23 cellular contexts compared by ENCODE assay signal in genomic region chr11:13635290-13635689, GRCh38. TPM values are rescaled to one million over a fixed set of nuclear protein-coding genes. Genes with fewer than 3 reads are reported as not detected.
DNase-seq lines count a peak whose midpoint lies in the region; ATAC-seq and TF ChIP-seq lines count a peak whose summit lies in the region.
"Had no signal": no experiment of that assay in that cellular context is flagged by ENCODE, and none has a peak within 500 bp of the region (broad histone marks: within the 10 kb centered on the region; RNA-seq: fewer than 3 reads in every experiment).

No MANE protein-coding gene starts in this region.

- DNase-seq in endodermal cell (peak; percentile 48), neuronal stem cell (ENCODE audit: low spot score) (no peak), smooth muscle cell (lab: John Stamatoyannopoulos, UW; ENCODE audit: unreplicated experiment) (no peak), NCI-H345 treated with DMSO at 0.1 percent for 48 hours (lab: John Stamatoyannopoulos, UW; ENCODE audit: unreplicated experiment) (no peak), RKO (ENCODE audit: low spot score) (no peak)
- DNase-seq: 8988T; ACHN; BE2C; CD4-positive, alpha-beta T cell; CD8-positive, alpha-beta memory T cell; DMS 273 treated with DMSO at 0.1 percent for 48 hours; DMS79; EL; GDM1; GOT3; H7; HCEC 1CT had no signal

- peak overlapping the region; percentile 56 for H3K18ac ChIP-seq in neuronal stem cell (ENCODE audit: low read length)

- no peak overlapping the region for H2BK15ac ChIP-seq in neuronal stem cell (ENCODE audit: low read length)

- H3K4me2 ChIP-seq in neuronal stem cell (ENCODE audit: insufficient read depth, low read length, poor library complexity, severe bottlenecking), result no peak overlapping the region
- no peak overlapping the region for H3K4me2 ChIP-seq in smooth muscle cell
- H3K4me2 ChIP-seq: A549; BLaER1 treated with 17β-estradiol and CSF1 and Interleukin-3, amounts not matched to agents 10 nM and 100 nM had no signal

- ATAC-seq in HG03108 (IDR thresholded peaks at IDR 0.05; ENCODE audit: unreplicated experiment), result no peak
- ATAC-seq: A549, GM12878 had no signal

- no peak overlapping the region for H2BK5ac ChIP-seq in neuronal stem cell (ENCODE audit: low read length)

- no peak overlapping the region for H3K27ac ChIP-seq in endodermal cell (ENCODE audit: low read depth, low read length)
- no peak overlapping the region for H3K27ac ChIP-seq in neuronal stem cell (replicated peaks; ENCODE audit: low read length)
- no peak overlapping the region for H3K27ac ChIP-seq in smooth muscle cell (ENCODE audit: low read depth)
- H3K27ac ChIP-seq: A549; BLaER1 treated with 17β-estradiol and CSF1 and Interleukin-3, amounts not matched to agents 10 nM and 100 nM had no signal

- H3K79me1 ChIP-seq in neuronal stem cell (ENCODE audit: low read depth, low read length), result no peaks in the 10 kb centered on the region

- H3K4me3 Mint-ChIP-seq in endodermal cell, result no peak overlapping the region
- H3K4me3 Mint-ChIP-seq: CD14-positive monocyte; CD4-positive, alpha-beta T cell; CD8-positive, alpha-beta memory T cell had no signal

- H3K14ac ChIP-seq in neuronal stem cell (ENCODE audit: low read length), result no peak overlapping the region

- no peaks in the 10 kb centered on the region for H3K36me3 Mint-ChIP-seq in endodermal cell (ENCODE audit: low read depth)
- H3K36me3 Mint-ChIP-seq: CD14-positive monocyte had no signal

- H3K4ac ChIP-seq in neuronal stem cell (ENCODE audit: low read length), result no peak overlapping the region

- no peak overlapping the region for H4K8ac ChIP-seq in neuronal stem cell (ENCODE audit: low read depth, low read length)

- H3K79me2 ChIP-seq in smooth muscle cell (ENCODE audit: low read depth), result no peaks in the 10 kb centered on the region

- H3F3A ChIP-seq in smooth muscle cell (ENCODE audit: low read depth), result no peaks in the 10 kb centered on the region

- no peak overlapping the region for H2AFZ ChIP-seq in neuronal stem cell (ENCODE audit: low read length)
- H2AFZ ChIP-seq in smooth muscle cell (ENCODE audit: low read depth), result no peak overlapping the region

- H3K23ac ChIP-seq in neuronal stem cell (ENCODE audit: low read depth, low read length, poor library complexity), result no peak overlapping the region

- no peak overlapping the region for H4K91ac ChIP-seq in neuronal stem cell (ENCODE audit: low read depth, low read length, poor library complexity)

- no peak overlapping the region for H3K27ac Mint-ChIP-seq in endodermal cell
- H3K27ac Mint-ChIP-seq: CD14-positive monocyte; CD4-positive, alpha-beta T cell; CD8-positive, alpha-beta memory T cell had no signal

- H3K4me3 ChIP-seq in endodermal cell (ENCODE audit: low read length) (no peak overlapping the region), neuronal stem cell (ENCODE audit: low read length in 2 of 2) (no peak overlapping the region), smooth muscle cell (no peak overlapping the region)
- H3K4me3 ChIP-seq: A549; BLaER1 treated with 17β-estradiol and CSF1 and Interleukin-3, amounts not matched to agents 10 nM and 100 nM; GM12878 had no signal

- no peak for TF ChIP-seq EP300 in Ishikawa (IDR thresholded peaks at IDR 0.05; ENCODE audit: borderline replicate concordance)

- 89 to 95% methylated on average over 3 to 5 of the region's 5 CpGs for WGBS in endodermal cell (ENCODE audit: insufficient coverage in 1 of 2, insufficient read length in 1 of 2), 2 experiments
- WGBS in neuronal stem cell (ENCODE audit: extremely low coverage in 2 of 2, insufficient read length in 2 of 2, insufficient replicate concordance in 1 of 2), 2 donors, result no CpG with 5 or more reads among the region's 5 CpGs
- 82% methylated on average over 5 of the region's 5 CpGs for WGBS in smooth muscle cell (ENCODE audit: low lambda C conversion rate)

- H3K9ac ChIP-seq in endodermal cell (ENCODE audit: extremely low read depth, low read length, poor library complexity, severe bottlenecking), result no peak overlapping the region
- no peak overlapping the region for H3K9ac ChIP-seq in neuronal stem cell (ENCODE audit: low read depth, low read length, poor library complexity)
- no peak overlapping the region for H3K9ac ChIP-seq in smooth muscle cell (ENCODE audit: low read depth)
- H3K9ac ChIP-seq: BLaER1 treated with 17β-estradiol and CSF1 and Interleukin-3, amounts not matched to agents 10 nM and 100 nM had no signal

- TF ChIP-seq CTCF in endodermal cell (conservative IDR thresholded peaks at IDR 0.05), result no peak
- no peak for TF ChIP-seq CTCF in smooth muscle cell (IDR thresholded peaks at IDR 0.05; ENCODE audit: borderline replicate concordance, insufficient read depth, poor library complexity, severe bottlenecking)

- no peaks in the 10 kb centered on the region for H4K20me1 ChIP-seq in smooth muscle cell (ENCODE audit: low read depth)
- H4K20me1 ChIP-seq: BLaER1 treated with 17β-estradiol and CSF1 and Interleukin-3, amounts not matched to agents 10 nM and 100 nM had no signal

- H3K36me3 ChIP-seq in endodermal cell (ENCODE audit: control insufficient read depth, insufficient read depth, low read length), result no peaks in the 10 kb centered on the region
- no peaks in the 10 kb centered on the region for H3K36me3 ChIP-seq in neuronal stem cell (replicated peaks in 1 of 2; ENCODE audit: control insufficient read depth in 2 of 2, insufficient read depth in 2 of 2, low read length in 2 of 2)
- no peaks in the 10 kb centered on the region for H3K36me3 ChIP-seq in smooth muscle cell (ENCODE audit: low read depth)
- H3K36me3 ChIP-seq: BE2C; BLaER1 treated with 17β-estradiol and CSF1 and Interleukin-3, amounts not matched to agents 10 nM and 100 nM had no signal

- H2AK5ac ChIP-seq in neuronal stem cell (ENCODE audit: low read depth, low read length), result no peak overlapping the region

- peaks cover 2% of the 10 kb centered on the region for H3K9me3 Mint-ChIP-seq in endodermal cell
- H3K9me3 Mint-ChIP-seq: CD4-positive, alpha-beta T cell had no signal

- no peak overlapping the region for H2BK120ac ChIP-seq in neuronal stem cell (ENCODE audit: low read depth, low read length)

- H3K9me3 ChIP-seq in endodermal cell (ENCODE audit: control insufficient read depth, low read length) (peaks cover 6% of the 10 kb centered on the region), neuronal stem cell (replicated peaks in 1 of 2; ENCODE audit: control insufficient read depth in 2 of 2, insufficient read depth in 1 of 2, low read depth in 1 of 2, low read length in 2 of 2) (no peaks in the 10 kb centered on the region), smooth muscle cell (replicated peaks; ENCODE audit: low read depth) (peaks cover 3% of the 10 kb centered on the region)
- H3K9me3 ChIP-seq: BE2C had no signal

- no peak for TF ChIP-seq RAD21 in Ishikawa (IDR thresholded peaks at IDR 0.05; ENCODE audit: low read depth)

- H3K4me1 Mint-ChIP-seq in endodermal cell, result no peaks in the 10 kb centered on the region
- H3K4me1 Mint-ChIP-seq: CD8-positive, alpha-beta memory T cell had no signal

- H3K4me1 ChIP-seq in endodermal cell (ENCODE audit: control insufficient read depth, insufficient read depth, low read length) (no peaks in the 10 kb centered on the region), neuronal stem cell (ENCODE audit: control insufficient read depth in 2 of 2, insufficient read depth in 1 of 2, low read depth in 1 of 2, low read length in 2 of 2) (no peaks in the 10 kb centered on the region), smooth muscle cell (ENCODE audit: low read depth) (no peaks in the 10 kb centered on the region)
- H3K4me1 ChIP-seq: A549; BE2C; BLaER1 treated with 17β-estradiol and CSF1 and Interleukin-3, amounts not matched to agents 10 nM and 100 nM had no signal

- H2BK12ac ChIP-seq in neuronal stem cell (ENCODE audit: low read length), result no peak overlapping the region

- H3K27me3 Mint-ChIP-seq in endodermal cell (ENCODE audit: insufficient read depth), result no peaks in the 10 kb centered on the region

- H3K27me3 ChIP-seq in endodermal cell (ENCODE audit: control insufficient read depth, insufficient read depth, low read length, poor library complexity, severe bottlenecking) (no peaks in the 10 kb centered on the region), neuronal stem cell (ENCODE audit: control insufficient read depth in 3 of 3, insufficient read depth in 3 of 3, low read depth in 1 of 3, low read length in 3 of 3) (no peaks in the 10 kb centered on the region), smooth muscle cell (ENCODE audit: low read depth) (no peaks in the 10 kb centered on the region)
- H3K27me3 ChIP-seq: BE2C; BLaER1 treated with 17β-estradiol and CSF1 and Interleukin-3, amounts not matched to agents 10 nM and 100 nM had no signal

TF ChIP-seq in Ishikawa, 13 proteins besides CTCF, POLR2A, EP300 and RAD21:
- 0 out of 2 replicates have a peak, but pooled peaks have one; percentile 13 for TF ChIP-seq TEAD4 (IDR thresholded peaks at IDR 0.05)
- TF ChIP-seq ZBTB7A (IDR thresholded peaks at IDR 0.05; ENCODE audit: low read depth), result no peak
- no peak for TF ChIP-seq MAX (IDR thresholded peaks at IDR 0.05)
- TF ChIP-seq CEBPB (IDR thresholded peaks at IDR 0.05), result no peak

RNA-seq across cellular contexts. Expression of gene FAR1, which starts 33.2 kb away (rescaled TPM):
- 10 to 100 TPM; 98.3 to 98.8 TPM for total RNA-seq in endodermal cell
- 45.4 TPM for polyA plus RNA-seq in endodermal cell (2013, experiment 1 of 2)
- 51.6 TPM for polyA plus RNA-seq in endodermal cell (2013, experiment 2 of 2)
- 35.2 TPM for polyA plus RNA-seq in neuronal stem cell (2013, experiment 1 of 2)
- 34.2 TPM for polyA plus RNA-seq in neuronal stem cell (2013, experiment 2 of 2)
- 64.9 and 76.4 TPM in 2 replicates for total RNA-seq in smooth muscle cell
- 16.3 and 19.5 TPM in 2 replicates for polyA plus RNA-seq in smooth muscle cell
